In genomic region chr12:64678248-64678647, GRCh38 we compare ENCODE assay signal across 9 cellular contexts.
A peak's percentile ranks its signal among the peaks of the same experiment; 100 is the strongest.
DNase-seq lines count a peak whose midpoint lies in the region; ATAC-seq and TF ChIP-seq lines count a peak whose summit lies in the region.
"Had no signal": no experiment of that assay in that cellular context is flagged by ENCODE, and none has a peak within 500 bp of the region (broad histone marks: within the 10 kb centered on the region; RNA-seq: fewer than 3 reads in every experiment).

No MANE protein-coding gene starts in this region.

- no peak overlapping the region for H3K4me2 ChIP-seq in OCI-LY3 (ENCODE audit: low read length)

- no peaks in the 10 kb centered on the region for H3K27me3 Mint-ChIP-seq in activated T-cell treated with anti-CD3 and anti-CD28 coated beads, Interleukin-2, amount 50 U/mL, for 72 hours (ENCODE audit: low read depth)

- TF ChIP-seq CTCF in OCI-LY3 (IDR thresholded peaks at IDR 0.05; ENCODE audit: low read depth, low read length) (peak; percentile 29), epithelial cell of esophagus (IDR thresholded peaks at IDR 0.05; ENCODE audit: insufficient read depth, low read depth, low read length, missing control alignments) (peak; percentile 37)

- H3K36me3 ChIP-seq in OCI-LY3 (replicated peaks; ENCODE audit: low read depth, low read length) (no peaks in the 10 kb centered on the region), stomach smooth muscle (ENCODE audit: control insufficient read depth in 2 of 2, insufficient read depth in 2 of 2, low read length in 2 of 2) (no peaks in the 10 kb centered on the region)

- no peaks in the 10 kb centered on the region for H3K27me3 ChIP-seq in OCI-LY3 (ENCODE audit: low read depth, low read length)
- no peaks in the 10 kb centered on the region for H3K27me3 ChIP-seq in stomach smooth muscle (ENCODE audit: control insufficient read depth in 1 of 2, insufficient read depth in 2 of 2, low read length in 2 of 2)

- peaks cover 98% of the 10 kb centered on the region for H3K79me2 ChIP-seq in OCI-LY3 (ENCODE audit: low read length)

- peaks cover 94% of the 10 kb centered on the region for H3K4me1 Mint-ChIP-seq in activated T-cell treated with anti-CD3 and anti-CD28 coated beads, Interleukin-2, amount 50 U/mL, for 72 hours (ENCODE audit: low read depth)

- no peak overlapping the region for H2AFZ ChIP-seq in OCI-LY3 (ENCODE audit: low read depth, low read length)

- peaks cover 97% of the 10 kb centered on the region for H4K20me1 ChIP-seq in OCI-LY3 (ENCODE audit: insufficient read depth, low read length)

- DNase-seq in activated T-cell treated with anti-CD3 and anti-CD28 coated beads, Interleukin-2, amount 50 U/mL, for 72 hours: no peak
- DNase-seq in activated T-cell treated with anti-CD3 and anti-CD28 coated beads for 4 hours (no peak), epithelial cell of esophagus (ENCODE audit: low read depth) (peak; percentile 59), KBM-7 (no peak), AML-193 (lab: John Stamatoyannopoulos, UW) (no peak)
- no peak for DNase-seq in stimulated activated CD4-positive, alpha-beta T cell treated with anti-CD3 and anti-CD28 coated beads, Interleukin-2, amount 100 ng/mL, for 48 hours
- DNase-seq: psoas muscle had no signal

- no peak overlapping the region for H3K27ac ChIP-seq in OCI-LY3 (ENCODE audit: low read length)
- H3K27ac ChIP-seq in stomach smooth muscle (ENCODE audit: low read length): peak overlapping the region; percentile 91

- H3K9me3 ChIP-seq in OCI-LY3 (ENCODE audit: insufficient read depth, low read length) (no peaks in the 10 kb centered on the region), stomach smooth muscle (ENCODE audit: control insufficient read depth in 2 of 2, low read length in 2 of 2) (no peaks in the 10 kb centered on the region)
- H3K9me3 ChIP-seq: psoas muscle had no signal

- H3K9ac ChIP-seq in OCI-LY3 (ENCODE audit: low read length): no peak overlapping the region
- H3K9ac ChIP-seq in stomach smooth muscle (ENCODE audit: low read length in 2 of 2): no peak overlapping the region

- H3K36me3 Mint-ChIP-seq in activated T-cell treated with anti-CD3 and anti-CD28 coated beads, Interleukin-2, amount 50 U/mL, for 72 hours (ENCODE audit: insufficient read depth in 2 of 2): no peaks in the 10 kb centered on the region

- H3K9me3 Mint-ChIP-seq in activated T-cell treated with anti-CD3 and anti-CD28 coated beads, Interleukin-2, amount 50 U/mL, for 72 hours: no peaks in the 10 kb centered on the region

- H3K4me3 ChIP-seq in OCI-LY3 (ENCODE audit: low read length) (no peak overlapping the region), epithelial cell of esophagus (ENCODE audit: low read length) (no peak overlapping the region), stomach smooth muscle (ENCODE audit: low read length in 2 of 2) (no peak overlapping the region)
- H3K4me3 ChIP-seq: psoas muscle had no signal

- H3K4me3 Mint-ChIP-seq in activated T-cell treated with anti-CD3 and anti-CD28 coated beads, Interleukin-2, amount 50 U/mL, for 72 hours: peak overlapping the region in 1 of 2 donors; percentile 62

- peaks cover 41% of the 10 kb centered on the region for H3K4me1 ChIP-seq in OCI-LY3 (ENCODE audit: low read length)
- peaks cover 63% of the 10 kb centered on the region for H3K4me1 ChIP-seq in stomach smooth muscle (ENCODE audit: control insufficient read depth, insufficient read depth, low read length)

- no peak for ATAC-seq in activated T-cell treated with anti-CD3 and anti-CD28 coated beads, Interleukin-2, amount 50 U/mL, for 72 hours (replicated peaks in 1 of 2)
- ATAC-seq: psoas muscle had no signal

- in situ Hi-C loops in KBM-7 (cut with MboI; ENCODE audit: low pct_unique_long_range_greater_than_20kb, low sequenced_read_pairs): no loop called here

- peak overlapping the region; percentile 27 for H3K27ac Mint-ChIP-seq in activated T-cell treated with anti-CD3 and anti-CD28 coated beads, Interleukin-2, amount 50 U/mL, for 72 hours
